Comparison of ENCODE assay signal across 15 cellular contexts in genomic region chr6:5089821-5090449, GRCh38.
"Had no signal": no experiment of that assay in that cellular context is flagged by ENCODE, and none has a peak within 500 bp of the region (broad histone marks: within the 10 kb centered on the region; RNA-seq: fewer than 3 reads in every experiment).

No MANE protein-coding gene starts in this region.

- H3K27ac ChIP-seq: ascending aorta, coronary artery, esophagus squamous epithelium, hepatocyte, transverse colon, uterus, WERI-Rb-1 had no signal

- H3K79me2 ChIP-seq: hepatocyte had no signal

- H3K9me3 ChIP-seq: ascending aorta, esophagus squamous epithelium, transverse colon, uterus had no signal

- H3K27me3 ChIP-seq: ascending aorta, uterus had no signal

- H3K36me3 ChIP-seq: ascending aorta, esophagus squamous epithelium, transverse colon, uterus, WERI-Rb-1 had no signal

- DNase-seq: activated CD4-positive, alpha-beta T cell treated with anti-CD3 and anti-CD28 coated beads, Interleukin-2, amount 50 U/mL, for 4 hours; activated gamma-delta T cell; activated T-cell treated with anti-CD3 and anti-CD28 coated beads, Interleukin-2, amount 50 U/mL, for 72 hours; effector CD8-positive, alpha-beta T cell; esophagus squamous epithelium; left cardiac atrium; occipital lobe; T-helper 2 cell; transverse colon; uterus; WERI-Rb-1 had no signal

- H2AFZ ChIP-seq: hepatocyte had no signal

- H3K4me3 ChIP-seq: ascending aorta, coronary artery, esophagus squamous epithelium, hepatocyte, lung, transverse colon, uterus had no signal

- H3K4me2 ChIP-seq: hepatocyte had no signal
